In genomic region chr12:571795-572531, GRCh38 we compare ENCODE assay signal across 8 cellular contexts.
DNase-seq lines count a peak whose midpoint lies in the region; ATAC-seq and TF ChIP-seq lines count a peak whose summit lies in the region.

No MANE protein-coding gene starts in this region.

- POLR2A ChIA-PET in CD4-positive, alpha-beta T cell (lab: Charles Lee): no interaction called here
- POLR2A ChIA-PET in PC-3 (lab: Charles Lee; ENCODE audit: unreplicated experiment): no interaction called here

- intact Hi-C loops in CD4-positive, alpha-beta T cell (cut with DNase I, micrococcal nuclease): loop anchor here in 1 of 2 experiments (10.0 kb wide), 2 partner anchors 93 to 1033 kb away; partner anchors contain the start of gene NINJ2
- intact Hi-C loops in PC-3 (cut with micrococcal nuclease) (loop anchor here (1.0 to 10.0 kb wide), 2 partner anchors 179 to 1013 kb away; no protein-coding TSS in a partner anchor), esophagus muscularis mucosa (cut with DNase I) (loop anchor here (2.0 kb wide), 1 partner anchor 377 kb away; the partner anchor contains the start of gene RAD52), ovary (cut with DNase I) (loop anchor here (5.0 to 10.0 kb wide), 7 partner anchors 73 to 1023 kb away; partner anchors contain the start of genes WNK1 (in 3 of the 4), FBXL14 (in 1 of the 4) and RAD52 (in 1 of the 4))

- no peaks in the 10 kb centered on the region for H4K20me1 ChIP-seq in PC-3 (ENCODE audit: low read length)

- H3K4me3 Mint-ChIP-seq in CD4-positive, alpha-beta T cell: peak overlapping the region; percentile 11

- H3K9me3 Mint-ChIP-seq in CD4-positive, alpha-beta T cell: no peaks in the 10 kb centered on the region

- no peak for TF ChIP-seq CTCF in CD4-positive, alpha-beta T cell (IDR thresholded peaks at IDR 0.05)
- TF ChIP-seq CTCF in PC-3 (conservative IDR thresholded peaks at IDR 0.05; ENCODE audit: low read depth, low read length): no peak
- no peak for TF ChIP-seq CTCF in esophagus muscularis mucosa (IDR thresholded peaks at IDR 0.05)
- no peak for TF ChIP-seq CTCF in ovary (IDR thresholded peaks at IDR 0.05)

- peak overlapping the region; percentile 95 for H3K4me2 ChIP-seq in PC-3 (ENCODE audit: low read length)

- H3K4me1 ChIP-seq in PC-3 (ENCODE audit: insufficient read depth, low read length): peaks cover 29% of the 10 kb centered on the region
- H3K4me1 ChIP-seq in esophagus muscularis mucosa: peaks cover 47 to 57% (median 56%) of the 10 kb centered on the region in 4 donors
- H3K4me1 ChIP-seq in ovary (ENCODE audit: insufficient read depth): peaks cover 17% of the 10 kb centered on the region

- no peaks in the 10 kb centered on the region for H3K27me3 Mint-ChIP-seq in CD4-positive, alpha-beta T cell

- no peaks in the 10 kb centered on the region for H3K79me2 ChIP-seq in PC-3 (ENCODE audit: low read length)

- DNase-seq in CD4-positive, alpha-beta T cell: no peak
- peak; percentile 32 for DNase-seq in PC-3
- no peak for DNase-seq in esophagus muscularis mucosa (ENCODE audit: extremely low spot score)
- DNase-seq in ovary: peak in 3 of 5 donors; percentile 37 to 71 (median 39)
- DNase-seq in GM19238 (ENCODE audit: insufficient read length, low spot score): no peak
- no peak for DNase-seq in activated T-cell treated with anti-CD3 and anti-CD28 coated beads, Interleukin-2, amount 50 U/mL, for 48 hours

- 0 out of 2 replicates have a peak overlapping the region, but pooled peaks have one; percentile 2 for H2AFZ ChIP-seq in PC-3 (ENCODE audit: low read length)

- H3K36me3 ChIP-seq in PC-3 (ENCODE audit: low read depth, low read length) (no peaks in the 10 kb centered on the region), esophagus muscularis mucosa (no peaks in the 10 kb centered on the region), ovary (no peaks in the 10 kb centered on the region)

- peaks cover 4% of the 10 kb centered on the region for H3F3A ChIP-seq in PC-3 (ENCODE audit: low read length, unreplicated experiment)

- no peaks in the 10 kb centered on the region for H3K9me2 ChIP-seq in PC-3 (replicated peaks; ENCODE audit: low read length)

- H3K36me3 Mint-ChIP-seq in CD4-positive, alpha-beta T cell (ENCODE audit: low read depth): no peaks in the 10 kb centered on the region

- BruUV-seq in PC-3 (replicated peaks; lab: Mats Ljungman, UMichigan): no TSS peak

- WGBS in esophagus muscularis mucosa: 81% methylated on average over 17 of the region's 19 CpGs
- WGBS in ovary, 3 donors: 51 to 58% (median 54%) methylated on average over 19 of the region's 19 CpGs

- no peaks in the 10 kb centered on the region for H3K27me3 ChIP-seq in CD4-positive, alpha-beta T cell (ENCODE audit: control insufficient read depth, insufficient read depth, low read length)
- no peaks in the 10 kb centered on the region for H3K27me3 ChIP-seq in PC-3 (ENCODE audit: low read length)
- H3K27me3 ChIP-seq in esophagus muscularis mucosa: no peaks in the 10 kb centered on the region
- H3K27me3 ChIP-seq in ovary: no peaks in the 10 kb centered on the region

- ATAC-seq in CD4-positive, alpha-beta T cell (ENCODE audit: poor library complexity): no peak
- ATAC-seq in PC-3 (no peak), HG02970 (IDR thresholded peaks at IDR 0.05; ENCODE audit: low FRiP score, unreplicated experiment) (no peak), HG02981 (IDR thresholded peaks at IDR 0.05; ENCODE audit: unreplicated experiment) (no peak)

- TF ChIP-seq EP300 in esophagus muscularis mucosa (IDR thresholded peaks at IDR 0.05) (no peak), ovary (IDR thresholded peaks at IDR 0.05) (no peak)

- no peak for TF ChIP-seq POLR2A in esophagus muscularis mucosa (IDR thresholded peaks at IDR 0.05; ENCODE audit: low read depth)
- TF ChIP-seq POLR2A in ovary (IDR thresholded peaks at IDR 0.05): no peak

- peak overlapping the region; percentile 12 for H3K27ac Mint-ChIP-seq in CD4-positive, alpha-beta T cell

- H3K27ac ChIP-seq in CD4-positive, alpha-beta T cell (ENCODE audit: low read depth, low read length): no peak overlapping the region
- H3K27ac ChIP-seq in PC-3 (ENCODE audit: low read length) (peak overlapping the region; percentile 90), esophagus muscularis mucosa (replicated peaks in 1 of 4) (peak overlapping the region; percentile 89 to 96 (median 96)), ovary (peak overlapping the region; percentile 78 to 88)

- CTCF ChIA-PET in CD4-positive, alpha-beta T cell (lab: Charles Lee): interaction anchor here (1.3 to 1.9 kb wide), 3 partner anchors 178 to 377 kb away, joined by 3 to 5 read pairs (median 4); partner anchors contain the start of gene RAD52
- CTCF ChIA-PET in PC-3 (lab: Charles Lee): interaction anchor here (2.3 kb wide), 1 partner anchor 179 kb away, joined by 22 read pairs; no protein-coding TSS in a partner anchor

- H3K9ac ChIP-seq in PC-3 (ENCODE audit: low read length): peak overlapping the region; percentile 26

- H3K9me3 ChIP-seq in CD4-positive, alpha-beta T cell (ENCODE audit: control insufficient read depth, low read length): no peaks in the 10 kb centered on the region
- H3K9me3 ChIP-seq in PC-3 (ENCODE audit: low read length) (no peaks in the 10 kb centered on the region), esophagus muscularis mucosa (no peaks in the 10 kb centered on the region), ovary (no peaks in the 10 kb centered on the region)

- H3K4me3 ChIP-seq in PC-3 (ENCODE audit: low read length) (no peak overlapping the region), esophagus muscularis mucosa (peak overlapping the region in 1 of 4 donors; percentile 69), ovary (no peak overlapping the region)

- H3K4me1 Mint-ChIP-seq in CD4-positive, alpha-beta T cell (ENCODE audit: low read depth): peaks cover 52% of the 10 kb centered on the region

Comparison
In these comparisons a context has a peak if more than half of its experiments do, and no peak if none do; other contexts are left out.
1. DNase-seq: peak in PC-3 (single experiment) and ovary (3 of 5); none in CD4-positive, alpha-beta T cell (0 of 10), esophagus muscularis mucosa (single experiment), GM19238 (single experiment) and activated T-cell treated with anti-CD3 and anti-CD28 coated beads, Interleukin-2, amount 50 U/mL, for 48 hours (0 of 2).